In genomic region chr6:158762787-158763439, GRCh38 we compare ENCODE assay signal across 11 cellular contexts. TPM values are rescaled to one million over a fixed set of nuclear protein-coding genes. Genes with fewer than 3 reads are reported as not detected.
DNase-seq lines count a peak whose midpoint lies in the region; ATAC-seq and TF ChIP-seq lines count a peak whose summit lies in the region.
"Had no signal": no experiment of that assay in that cellular context is flagged by ENCODE, and none has a peak within 500 bp of the region (broad histone marks: within the 10 kb centered on the region; RNA-seq: fewer than 3 reads in every experiment).

No MANE protein-coding gene starts in this region.

- no peak overlapping the region for H3K4me3 ChIP-seq in mammary epithelial cell (replicated peaks in 1 of 3; ENCODE audit: insufficient read depth in 1 of 3, low read depth in 2 of 3, low read length in 3 of 3)
- no peak overlapping the region for H3K4me3 ChIP-seq in hepatocyte
- H3K4me3 ChIP-seq in aorta (ENCODE audit: low read length in 2 of 2) = no peak overlapping the region
- H3K4me3 ChIP-seq: breast epithelium, gastrocnemius medialis, spleen had no signal

- H2AFZ ChIP-seq in mammary epithelial cell (ENCODE audit: low read depth, low read length) = no peak overlapping the region
- H2AFZ ChIP-seq in hepatocyte = no peak overlapping the region

- CTCF ChIA-PET in mammary epithelial cell (lab: Charles Lee; ENCODE audit: low non-redundant PET) (no interaction called here), MCF 10A (lab: Yijun Ruan, JAX) (interaction anchor here (0.6 to 1.0 kb wide), 3 partner anchors 36 to 134 kb away, joined by 3 to 4 read pairs (median 3); no protein-coding TSS in a partner anchor)

- no peaks in the 10 kb centered on the region for H3K79me2 ChIP-seq in mammary epithelial cell (ENCODE audit: insufficient read depth, low read length)
- H3K79me2 ChIP-seq in hepatocyte = no peaks in the 10 kb centered on the region

- H3K9me3 ChIP-seq in mammary epithelial cell (replicated peaks; ENCODE audit: insufficient read depth, low read length) (no peaks in the 10 kb centered on the region), hepatocyte (ENCODE audit: low read depth) (no peaks in the 10 kb centered on the region), aorta (ENCODE audit: control insufficient read depth, low read length) (no peaks in the 10 kb centered on the region)
- H3K9me3 ChIP-seq: breast epithelium, gastrocnemius medialis, spleen had no signal

- intact Hi-C loops in mammary epithelial cell (cut with micrococcal nuclease) (no loop called here), MCF 10A (cut with micrococcal nuclease) (no loop called here), aorta (cut with DNase I) (loop anchor here in 1 of 2 donors (2.0 kb wide), 1 partner anchor 54 kb away; no protein-coding TSS in a partner anchor)
- intact Hi-C loops in activated T-helper 1 cell treated with anti-CD3 and anti-CD28 coated beads, Interleukin-12 subunit alpha, Interleukin-12 subunit beta, Interleukin-2, Interleukin-4 antibody, amounts not matched to agents 30 ng/mL and 10 ng/mL and 1 ng/mL, durations not matched to agents 14 hours and 24 hours and 36 hours (cut with micrococcal nuclease) = loop anchor here (1.0 kb wide), 1 partner anchor 9 kb away; no protein-coding TSS in a partner anchor

- dilution Hi-C loops in mammary epithelial cell (cut with HindIII; ENCODE audit: low sequenced_read_pairs) = loop anchor here (5.0 kb wide), 1 partner anchor 56 kb away; no protein-coding TSS in a partner anchor

- H3K27ac Mint-ChIP-seq in MCF 10A (ENCODE audit: low read depth, unreplicated experiment) = no peak overlapping the region
- H3K27ac Mint-ChIP-seq in activated T-helper 1 cell treated with anti-CD3 and anti-CD28 coated beads, Interleukin-12 subunit alpha, Interleukin-12 subunit beta, Interleukin-2, Interleukin-4 antibody, amounts not matched to agents 30 ng/mL and 10 ng/mL and 1 ng/mL, durations not matched to agents 14 hours and 24 hours and 36 hours = peak overlapping the region; percentile 31

- peak; percentile 13 for ATAC-seq in aorta (ENCODE audit: low FRiP score)
- ATAC-seq in HG03460 (IDR thresholded peaks at IDR 0.05; ENCODE audit: unreplicated experiment) = no peak

- no peaks in the 10 kb centered on the region for H3K27me3 ChIP-seq in mammary epithelial cell (ENCODE audit: insufficient read depth, low read length)
- H3K27me3 ChIP-seq in hepatocyte = no peaks in the 10 kb centered on the region
- no peaks in the 10 kb centered on the region for H3K27me3 ChIP-seq in aorta (ENCODE audit: control insufficient read depth in 1 of 2, insufficient read depth in 2 of 2, low read length in 1 of 2)
- H3K27me3 ChIP-seq: breast epithelium, gastrocnemius medialis, spleen had no signal

- POLR2A ChIA-PET in MCF 10A (lab: Yijun Ruan, JAX) = interaction anchor here (0.7 to 1.7 kb wide), 4 partner anchors 10 to 56 kb away, joined by 4 to 7 read pairs (median 5); no protein-coding TSS in a partner anchor

- H3K27ac ChIP-seq in mammary epithelial cell (ENCODE audit: insufficient read depth, low read depth, low read length) = no peak overlapping the region
- peak overlapping the region; percentile 88 for H3K27ac ChIP-seq in hepatocyte
- peak overlapping the region in 1 of 2 donors; percentile 28 for H3K27ac ChIP-seq in aorta (ENCODE audit: low read depth in 1 of 2, low read length in 2 of 2)
- H3K27ac ChIP-seq: breast epithelium, gastrocnemius medialis had no signal

- H3K4me3 Mint-ChIP-seq in MCF 10A (ENCODE audit: unreplicated experiment) = no peak overlapping the region
- H3K4me3 Mint-ChIP-seq in activated T-helper 1 cell treated with anti-CD3 and anti-CD28 coated beads, Interleukin-12 subunit alpha, Interleukin-12 subunit beta, Interleukin-2, Interleukin-4 antibody, amounts not matched to agents 30 ng/mL and 10 ng/mL and 1 ng/mL, durations not matched to agents 14 hours and 24 hours and 36 hours = no peak overlapping the region

- peak; percentile 33 for DNase-seq in mammary epithelial cell
- no peak for DNase-seq in MCF 10A (ENCODE audit: unreplicated experiment)
- DNase-seq in activated T-helper 1 cell treated with anti-CD3 and anti-CD28 coated beads, Interleukin-12 subunit alpha, Interleukin-12 subunit beta, Interleukin-2, Interleukin-4 antibody, amounts not matched to agents 30 ng/mL and 10 ng/mL and 1 ng/mL, durations not matched to agents 14 hours and 24 hours and 36 hours (ENCODE audit: low spot score) = no peak
- peak; percentile 53 for DNase-seq in hepatocyte (ENCODE audit: low spot score)
- DNase-seq in aorta = no peak
- DNase-seq in EL = no peak
- DNase-seq in NCI-H146 (lab: John Stamatoyannopoulos, UW) = no peak
- DNase-seq: gastrocnemius medialis, spleen had no signal

- no peak for TF ChIP-seq CTCF in mammary epithelial cell (conservative IDR thresholded peaks at IDR 0.05 in 1 of 2, IDR thresholded peaks at IDR 0.05 in 1 of 2; ENCODE audit: extremely low read depth in 1 of 2, insufficient read depth in 1 of 2, low read depth in 1 of 2, low read length in 2 of 2)
- no peak for TF ChIP-seq CTCF in MCF 10A (IDR thresholded peaks at IDR 0.05; ENCODE audit: unreplicated experiment)
- TF ChIP-seq CTCF in hepatocyte (IDR thresholded peaks at IDR 0.05; ENCODE audit: poor library complexity) = no peak

- H4K20me1 ChIP-seq in mammary epithelial cell (ENCODE audit: insufficient read depth, low read length) = no peaks in the 10 kb centered on the region
- H4K20me1 ChIP-seq in hepatocyte (ENCODE audit: insufficient read depth, poor library complexity, severe bottlenecking) = no peaks in the 10 kb centered on the region

- H3K36me3 ChIP-seq in mammary epithelial cell (ENCODE audit: insufficient read depth, low read length) (peaks cover 24% of the 10 kb centered on the region), hepatocyte (replicated peaks; ENCODE audit: insufficient read depth, low read depth) (peaks cover 3% of the 10 kb centered on the region), aorta (ENCODE audit: control insufficient read depth in 1 of 2, insufficient read depth in 2 of 2, low read length in 1 of 2) (no peaks in the 10 kb centered on the region)
- H3K36me3 ChIP-seq: breast epithelium had no signal

- peaks cover 44% of the 10 kb centered on the region for H3K36me3 Mint-ChIP-seq in MCF 10A (ENCODE audit: insufficient read depth, unreplicated experiment)
- H3K36me3 Mint-ChIP-seq in activated T-helper 1 cell treated with anti-CD3 and anti-CD28 coated beads, Interleukin-12 subunit alpha, Interleukin-12 subunit beta, Interleukin-2, Interleukin-4 antibody, amounts not matched to agents 30 ng/mL and 10 ng/mL and 1 ng/mL, durations not matched to agents 14 hours and 24 hours and 36 hours (ENCODE audit: low read depth) = peaks cover 54% of the 10 kb centered on the region

- no peak overlapping the region for H3K4me2 ChIP-seq in mammary epithelial cell (ENCODE audit: insufficient read depth, low read depth, low read length)
- peak overlapping the region; percentile 2 for H3K4me2 ChIP-seq in hepatocyte

- H3K27me3 Mint-ChIP-seq in MCF 10A (ENCODE audit: insufficient read depth, unreplicated experiment) = no peaks in the 10 kb centered on the region
- H3K27me3 Mint-ChIP-seq in activated T-helper 1 cell treated with anti-CD3 and anti-CD28 coated beads, Interleukin-12 subunit alpha, Interleukin-12 subunit beta, Interleukin-2, Interleukin-4 antibody, amounts not matched to agents 30 ng/mL and 10 ng/mL and 1 ng/mL, durations not matched to agents 14 hours and 24 hours and 36 hours (ENCODE audit: insufficient read depth) = no peaks in the 10 kb centered on the region

- no peaks in the 10 kb centered on the region for H3K9me3 Mint-ChIP-seq in MCF 10A (ENCODE audit: unreplicated experiment)
- H3K9me3 Mint-ChIP-seq in activated T-helper 1 cell treated with anti-CD3 and anti-CD28 coated beads, Interleukin-12 subunit alpha, Interleukin-12 subunit beta, Interleukin-2, Interleukin-4 antibody, amounts not matched to agents 30 ng/mL and 10 ng/mL and 1 ng/mL, durations not matched to agents 14 hours and 24 hours and 36 hours = no peaks in the 10 kb centered on the region

- no TSS peak for BruUV-seq in mammary epithelial cell (replicated peaks; lab: Mats Ljungman, UMichigan)
- BruUV-seq in MCF 10A (replicated peaks; lab: Mats Ljungman, UMichigan) = no TSS peak

- H3K4me1 ChIP-seq in mammary epithelial cell (ENCODE audit: insufficient read depth, low read length) (peaks cover 7% of the 10 kb centered on the region), hepatocyte (ENCODE audit: insufficient read depth) (peaks cover 25% of the 10 kb centered on the region), aorta (ENCODE audit: control insufficient read depth in 1 of 2, insufficient read depth in 2 of 2, low read length in 2 of 2) (no peaks in the 10 kb centered on the region)
- H3K4me1 ChIP-seq: breast epithelium, gastrocnemius medialis, spleen had no signal

- H3K9me2 ChIP-seq in hepatocyte (replicated peaks; ENCODE audit: insufficient read depth) = no peaks in the 10 kb centered on the region

- 96% methylated on average over 10 of the region's 12 CpGs for WGBS in mammary epithelial cell (ENCODE audit: low coverage, missing lambda C conversion rate)
- 48% methylated on average over 12 of the region's 12 CpGs for WGBS in hepatocyte (ENCODE audit: low lambda C conversion rate, missing lambda C conversion rate)
- 39 to 48% methylated on average over 12 of the region's 12 CpGs for WGBS in aorta, 2 donors

- no peak overlapping the region for H3K9ac ChIP-seq in mammary epithelial cell (ENCODE audit: insufficient read depth, low read length)

- H3K4me1 Mint-ChIP-seq in MCF 10A (ENCODE audit: insufficient read depth, unreplicated experiment) = no peaks in the 10 kb centered on the region
- H3K4me1 Mint-ChIP-seq in activated T-helper 1 cell treated with anti-CD3 and anti-CD28 coated beads, Interleukin-12 subunit alpha, Interleukin-12 subunit beta, Interleukin-2, Interleukin-4 antibody, amounts not matched to agents 30 ng/mL and 10 ng/mL and 1 ng/mL, durations not matched to agents 14 hours and 24 hours and 36 hours (ENCODE audit: low read depth) = no peaks in the 10 kb centered on the region

- in situ Hi-C loops in mammary epithelial cell (cut with MboI; ENCODE audit: low sequenced_read_pairs in 2 of 2) = no loop called here

RNA-seq across cellular contexts. Expression of gene EZR, which starts 56.3 kb away (rescaled TPM):
- total RNA-seq in mammary epithelial cell (100 to 1,000 TPM; 164 to 240 TPM), MCF 10A (2022) (243 and 296 TPM in 2 replicates), hepatocyte (395 and 399 TPM in 2 replicates), aorta (10 to 100 TPM; 44.8 to 56.2 TPM)
- polyA plus RNA-seq in mammary epithelial cell (171 TPM), hepatocyte (616 and 623 TPM in 2 replicates), aorta (100 to 1,000 TPM in 1 of 2 donors, 10 to 100 TPM in 1; 13.4 to 127 TPM)
- 213 TPM for polyA minus RNA-seq in mammary epithelial cell
- total RNA-seq in activated T-helper 1 cell treated with anti-CD3 and anti-CD28 coated beads, Interleukin-12 subunit alpha, Interleukin-12 subunit beta, Interleukin-2, Interleukin-4 antibody, amounts not matched to agents 30 ng/mL and 10 ng/mL and 1 ng/mL, durations not matched to agents 14 hours and 24 hours and 36 hours = 205 and 206 TPM in 2 replicates

Comparison
In these comparisons a context has a peak if more than half of its experiments do, and no peak if none do; other contexts are left out.
1. DNase-seq: peak in mammary epithelial cell (single experiment) and hepatocyte (single experiment); none in MCF 10A (single experiment), activated T-helper 1 cell treated with anti-CD3 and anti-CD28 coated beads, Interleukin-12 subunit alpha, Interleukin-12 subunit beta, Interleukin-2, Interleukin-4 antibody, amounts not matched to agents 30 ng/mL and 10 ng/mL and 1 ng/mL, durations not matched to agents 14 hours and 24 hours and 36 hours (single experiment), aorta (0 of 2), EL (single experiment) and NCI-H146 (single experiment).